In the genomic region with DNA sequence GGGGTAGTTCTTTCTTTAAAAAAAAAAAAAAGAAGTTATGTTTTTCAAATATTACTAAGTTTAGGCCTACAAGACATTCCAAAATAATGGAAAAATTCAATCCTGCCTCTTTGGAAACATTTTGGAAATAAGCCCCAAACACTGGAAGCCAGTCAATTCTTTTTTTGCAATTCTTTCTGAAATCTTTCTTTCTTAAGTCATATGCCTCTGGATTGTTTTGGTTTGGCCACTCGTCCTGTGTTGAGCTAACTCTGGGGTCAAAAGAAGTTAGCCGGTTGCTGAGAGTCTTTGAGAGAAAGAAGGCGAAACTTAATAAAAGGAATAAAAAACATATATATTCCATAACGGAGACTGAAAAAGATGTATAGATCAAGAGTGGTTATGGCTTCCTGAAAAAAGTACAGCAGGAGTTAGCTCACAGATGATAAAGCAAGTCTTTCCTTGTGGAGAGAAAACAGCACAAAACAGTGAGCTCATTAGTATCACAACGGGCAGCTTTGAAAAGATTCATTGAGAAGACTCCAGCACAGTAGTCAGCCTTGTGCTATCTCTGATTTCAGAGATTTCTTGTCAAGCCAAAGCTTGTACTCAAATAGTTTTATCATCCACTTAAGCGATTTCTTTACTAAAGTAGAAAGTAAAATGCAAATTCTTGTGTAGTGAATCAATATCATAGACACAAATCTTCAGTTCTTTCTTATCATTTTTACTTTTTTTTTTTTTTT, we compare ENCODE assay signal across 14 cellular contexts.
DNase-seq lines count a peak whose midpoint lies in the region; ATAC-seq and TF ChIP-seq lines count a peak whose summit lies in the region.
"Had no signal": no experiment of that assay in that cellular context is flagged by ENCODE, and none has a peak within 500 bp of the region (broad histone marks: within the 10 kb centered on the region; RNA-seq: fewer than 3 reads in every experiment).

No MANE protein-coding gene starts in this region.

- TF ChIP-seq POLR2A in tibial nerve (IDR thresholded peaks at IDR 0.05), result no peak

- peak; percentile 85 for DNase-seq in amniotic epithelial cell (ENCODE audit: low read depth)
- DNase-seq in fibroblast of the aortic adventitia (ENCODE audit: low read depth), result peak; percentile 82
- DNase-seq in midbrain (lab: John Stamatoyannopoulos, UW), result peak; percentile 56
- DNase-seq in tibial nerve (ENCODE audit: low spot score in 2 of 2), result peak in 1 of 2 donors; percentile 22
- DNase-seq in HuH-7 (ENCODE audit: low spot score), result no peak
- no peak for DNase-seq in SW 1271 (lab: John Stamatoyannopoulos, UW)
- DNase-seq: activated B cell treated with CpG ODN at 0.5 μM for 24 hours; effector CD4-positive, alpha-beta T cell; KBM-7; NCI-H2171 treated with DMSO at 0.1 percent for 48 hours; Peyer's patch; retina had no signal

- peaks cover 0 to 16% of the 10 kb centered on the region in 2 donors for H3K27me3 ChIP-seq in tibial nerve
- H3K27me3 ChIP-seq: Peyer's patch had no signal

- peak in 1 of 2 donors; percentile 36 for TF ChIP-seq EP300 in tibial nerve (IDR thresholded peaks at IDR 0.05)

- H3K4me3 ChIP-seq in fibroblast of the aortic adventitia (ENCODE audit: low read depth, low read length) (no peak overlapping the region), tibial nerve (peak overlapping the region in 1 of 4 donors; percentile 15)
- H3K4me3 ChIP-seq: Peyer's patch had no signal

- peak overlapping the region; percentile 45 to 80 (median 66) for H3K27ac ChIP-seq in tibial nerve

- ATAC-seq in HG02798 (IDR thresholded peaks at IDR 0.05; ENCODE audit: poor library complexity, unreplicated experiment) (no peak), HG03457 (IDR thresholded peaks at IDR 0.05; ENCODE audit: unreplicated experiment) (no peak)

- H3K9me3 ChIP-seq in tibial nerve, result no peaks in the 10 kb centered on the region
- H3K9me3 ChIP-seq: Peyer's patch had no signal

- no peak for TF ChIP-seq CTCF in fibroblast of the aortic adventitia (IDR thresholded peaks at IDR 0.05; ENCODE audit: insufficient read depth, low read length)
- no peak for TF ChIP-seq CTCF in tibial nerve (IDR thresholded peaks at IDR 0.05)

- WGBS in tibial nerve, 2 donors, result 11 to 27% methylated on average over 6 of the region's 6 CpGs

- no peaks in the 10 kb centered on the region for H3K36me3 ChIP-seq in tibial nerve
- H3K36me3 ChIP-seq: Peyer's patch had no signal

- peaks cover 0 to 8% (median 0%) of the 10 kb centered on the region in 4 donors for H3K4me1 ChIP-seq in tibial nerve
- H3K4me1 ChIP-seq: Peyer's patch had no signal

Comparison
In these comparisons a context has a peak if more than half of its experiments do, and no peak if none do; other contexts are left out.
1. DNase-seq: peak in amniotic epithelial cell (single experiment), fibroblast of the aortic adventitia (single experiment) and midbrain (single experiment); none in HuH-7 (single experiment) and SW 1271 (0 of 2).